15 cellular contexts compared by ENCODE assay signal in genomic region chr3:72673011-72673771, GRCh38.
"Had no signal": no experiment of that assay in that cellular context is flagged by ENCODE, and none has a peak within 500 bp of the region (broad histone marks: within the 10 kb centered on the region; RNA-seq: fewer than 3 reads in every experiment).

No MANE protein-coding gene starts in this region.

- H3K27ac Mint-ChIP-seq: activated naive CD4-positive, alpha-beta T cell treated with anti-CD3 and anti-CD28 coated beads, Interleukin-2, amount 50 U/mL, for 72 hours; effector memory CD8-positive, alpha-beta T cell; mesothelial cell of epicardium; neural progenitor cell had no signal

- H3K9ac ChIP-seq: neural progenitor cell, parathyroid adenoma had no signal

- H3K36me3 ChIP-seq: brain microvascular endothelial cell, neural progenitor cell, tibial nerve had no signal

- H3K36me3 Mint-ChIP-seq: activated naive CD4-positive, alpha-beta T cell treated with anti-CD3 and anti-CD28 coated beads, Interleukin-2, amount 50 U/mL, for 72 hours; mesothelial cell of epicardium; neural progenitor cell had no signal

- DNase-seq: activated CD4-positive, alpha-beta T cell treated with anti-CD3 and anti-CD28 coated beads, Interleukin-2, amount 50 U/mL, for 4 hours; activated CD4-positive, CD25-positive, alpha-beta regulatory T cell treated with anti-CD3 and anti-CD28 coated beads, Interleukin-2, amount 50 U/mL, for 72 hours; activated effector memory CD4-positive, alpha-beta T cell treated with Interleukin-2 at 50 U/mL for 16 hours; activated T-cell treated with anti-CD3 and anti-CD28 coated beads, Interleukin-2, amount 50 U/mL, for 1 hour; brain microvascular endothelial cell; effector memory CD8-positive, alpha-beta T cell; hypothalamus; kidney glomerular epithelial cell; stimulated activated CD4-positive, alpha-beta T cell treated with anti-CD3 and anti-CD28 coated beads, Interleukin-15, amount 100 ng/mL, for 24 hours; stimulated activated CD4-positive, alpha-beta T cell treated with anti-CD3 and anti-CD28 coated beads, Interleukin-4, amount 100 ng/mL, for 24 hours had no signal

- H3K4me2 ChIP-seq: neural progenitor cell had no signal

- H3K79me2 ChIP-seq: parathyroid adenoma had no signal

- H3K27ac ChIP-seq: brain microvascular endothelial cell, neural progenitor cell, parathyroid adenoma, tibial nerve had no signal

- H3K9me3 Mint-ChIP-seq: activated naive CD4-positive, alpha-beta T cell treated with anti-CD3 and anti-CD28 coated beads, Interleukin-2, amount 50 U/mL, for 72 hours; effector memory CD8-positive, alpha-beta T cell; mesothelial cell of epicardium had no signal

- ATAC-seq: activated naive CD4-positive, alpha-beta T cell treated with anti-CD3 and anti-CD28 coated beads, Interleukin-2, amount 50 U/mL, for 72 hours; effector memory CD8-positive, alpha-beta T cell had no signal

- H3K4me3 ChIP-seq: neural progenitor cell, tibial nerve had no signal

- H3K4me1 ChIP-seq: neural progenitor cell, parathyroid adenoma, tibial nerve had no signal

- H3K27me3 ChIP-seq: brain microvascular endothelial cell, neural progenitor cell, tibial nerve had no signal

- H2AFZ ChIP-seq: neural progenitor cell, parathyroid adenoma had no signal

- H3K4me3 Mint-ChIP-seq: effector memory CD8-positive, alpha-beta T cell; mesothelial cell of epicardium; neural progenitor cell had no signal
